Comparison of ENCODE assay signal across 2 cellular contexts in genomic region chr17:50144346-50144745, GRCh38.
TF ChIP-seq lines count a peak whose summit lies in the region.

No MANE protein-coding gene starts in this region.

TF ChIP-seq in GM12891, 5 proteins besides CTCF, POLR2A, EP300 and RAD21:
- TF ChIP-seq PAX5 (IDR thresholded peaks at IDR 0.05; ENCODE audit: insufficient read depth, low read length, severe bottlenecking), result no peak
- peak; percentile 86 for TF ChIP-seq POU2F2 (IDR thresholded peaks at IDR 0.05; ENCODE audit: low read depth, low read length)

TF ChIP-seq in endothelial cell of umbilical vein, 7 proteins besides CTCF, POLR2A, EP300 and RAD21:
- TF ChIP-seq FOS (IDR thresholded peaks at IDR 0.05; ENCODE audit: borderline replicate concordance, insufficient read depth, low read length), result no peak
- no peak for TF ChIP-seq GATA2 (IDR thresholded peaks at IDR 0.05; ENCODE audit: insufficient read depth, insufficient read length, low read depth, low read length)
- TF ChIP-seq EZH2 (IDR thresholded peaks at IDR 0.05; ENCODE audit: borderline replicate concordance, low read depth, low read length, severe bottlenecking), result no peak
- TF ChIP-seq MAX (IDR thresholded peaks at IDR 0.05; ENCODE audit: insufficient read depth, insufficient read length), result peak; percentile 8
- no peak for TF ChIP-seq POLR2AphosphoS5 (IDR thresholded peaks at IDR 0.05; ENCODE audit: insufficient read depth, low read depth, low read length)
- no peak for TF ChIP-seq MYC (IDR thresholded peaks at IDR 0.05; ENCODE audit: low read depth, low read length)
- TF ChIP-seq JUN (IDR thresholded peaks at IDR 0.05; ENCODE audit: borderline replicate concordance, insufficient read depth, insufficient read length, low read depth), result no peak
